ENCODE assay signal across 8 cellular contexts in the genomic region with DNA sequence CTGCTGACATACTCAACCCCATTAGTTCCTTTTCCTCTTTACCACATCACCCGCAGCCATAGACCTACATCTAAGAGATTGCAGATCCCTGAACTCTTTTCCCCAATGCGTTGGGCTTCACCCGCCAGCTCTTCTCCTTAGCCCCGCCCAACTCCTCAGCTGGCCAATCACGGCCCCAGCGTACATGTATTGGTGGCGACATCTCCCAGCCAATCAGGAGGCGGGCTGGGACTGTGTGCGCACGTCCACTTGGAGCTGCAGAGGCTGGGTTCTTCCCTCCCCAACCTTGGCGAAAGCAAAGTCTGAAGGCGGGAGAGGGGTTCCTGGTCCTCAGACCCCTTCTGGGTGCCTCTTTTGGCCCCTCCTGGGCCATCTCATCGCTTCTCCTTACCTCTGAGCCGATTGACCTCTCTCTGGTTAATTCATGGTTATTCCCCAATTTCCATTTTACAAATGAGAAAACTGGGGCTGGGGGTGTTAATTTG. TPM values are rescaled to one million over a fixed set of nuclear protein-coding genes. Genes with fewer than 3 reads are reported as not detected.
DNase-seq lines count a peak whose midpoint lies in the region; ATAC-seq and TF ChIP-seq lines count a peak whose summit lies in the region.

No MANE protein-coding gene starts in this region.

- H3K9me3 ChIP-seq in BE2C (no peaks in the 10 kb centered on the region), trophoblast cell (ENCODE audit: insufficient read depth, low read depth, low read length) (no peaks in the 10 kb centered on the region), tibial artery (no peaks in the 10 kb centered on the region)

- DNase-seq in BE2C (peak; percentile 91), SK-N-DZ (ENCODE audit: low spot score) (peak; percentile 50), cardiac septum (ENCODE audit: low spot score) (peak; percentile 94), trophoblast cell (peak; percentile 69 to 82), tibial artery (peak; percentile 97)
- peak; percentile 78 for DNase-seq in activated naive CD8-positive, alpha-beta T cell treated with anti-CD3 and anti-CD28 coated beads, Interleukin-2, amount 10 ng/mL, durations not matched to agents 7 days and 5 days

- no peak overlapping the region for H3K23ac ChIP-seq in trophoblast cell (ENCODE audit: low read length)

- peak overlapping the region; percentile 45 for H3K9ac ChIP-seq in trophoblast cell (ENCODE audit: low read length)

- intact Hi-C loops in cardiac septum (cut with DNase I) (no loop called here), tibial artery (cut with DNase I; ENCODE audit: low total_unique reads) (no loop called here)

- H2BK5ac ChIP-seq in trophoblast cell (ENCODE audit: low read depth, low read length, poor library complexity) = no peak overlapping the region

- H3K27ac Mint-ChIP-seq in activated naive CD8-positive, alpha-beta T cell treated with anti-CD3 and anti-CD28 coated beads, Interleukin-2, amount 10 ng/mL, durations not matched to agents 7 days and 5 days = peak overlapping the region; percentile 91

- H2BK12ac ChIP-seq in trophoblast cell (ENCODE audit: low read length) = no peak overlapping the region

- H3K27ac ChIP-seq in trophoblast cell (ENCODE audit: low read depth, low read length) (no peak overlapping the region), tibial artery (peak overlapping the region; percentile 83 to 86)

- no peak overlapping the region for H3K4ac ChIP-seq in trophoblast cell (ENCODE audit: low read depth, low read length)

- no peak overlapping the region for H3K14ac ChIP-seq in trophoblast cell (ENCODE audit: low read length)

- WGBS in trophoblast cell (ENCODE audit: extremely low coverage, insufficient coverage, insufficient read length) = no CpG with 5 or more reads among the region's 14 CpGs

- H3K4me3 ChIP-seq in BE2C (ENCODE audit: low read depth, low read length) (peak overlapping the region; percentile 52), trophoblast cell (ENCODE audit: low read depth, low read length) (no peak overlapping the region), tibial artery (peak overlapping the region; percentile 50 to 59)

- no peaks in the 10 kb centered on the region for H3K79me2 ChIP-seq in trophoblast cell (ENCODE audit: control insufficient read depth, insufficient read depth, low read length, poor library complexity)

- H4K12ac ChIP-seq in trophoblast cell (ENCODE audit: low read depth, low read length) = no peak overlapping the region

- TF ChIP-seq CTCF in BE2C (IDR thresholded peaks at IDR 0.05; ENCODE audit: low read depth, low read length) (no peak), tibial artery (IDR thresholded peaks at IDR 0.05) (no peak)

- H3K18ac ChIP-seq in trophoblast cell (ENCODE audit: low read length) = no peak overlapping the region

- H3K27me3 ChIP-seq in BE2C (no peaks in the 10 kb centered on the region), trophoblast cell (ENCODE audit: insufficient read depth, low read length) (peaks cover 14% of the 10 kb centered on the region), tibial artery (no peaks in the 10 kb centered on the region)

- peaks cover 32% of the 10 kb centered on the region for H3K4me1 Mint-ChIP-seq in activated naive CD8-positive, alpha-beta T cell treated with anti-CD3 and anti-CD28 coated beads, Interleukin-2, amount 10 ng/mL, durations not matched to agents 7 days and 5 days

- H2AFZ ChIP-seq in trophoblast cell (ENCODE audit: insufficient read depth, low read length, poor library complexity) = no peak overlapping the region

- no peaks in the 10 kb centered on the region for H3K9me3 Mint-ChIP-seq in activated naive CD8-positive, alpha-beta T cell treated with anti-CD3 and anti-CD28 coated beads, Interleukin-2, amount 10 ng/mL, durations not matched to agents 7 days and 5 days

- H3K36me3 Mint-ChIP-seq in activated naive CD8-positive, alpha-beta T cell treated with anti-CD3 and anti-CD28 coated beads, Interleukin-2, amount 10 ng/mL, durations not matched to agents 7 days and 5 days = peaks cover 4% of the 10 kb centered on the region

- H3K4me3 Mint-ChIP-seq in activated naive CD8-positive, alpha-beta T cell treated with anti-CD3 and anti-CD28 coated beads, Interleukin-2, amount 10 ng/mL, durations not matched to agents 7 days and 5 days = peak overlapping the region; percentile 86

- H3K36me3 ChIP-seq in BE2C (no peaks in the 10 kb centered on the region), trophoblast cell (ENCODE audit: control insufficient read depth in 1 of 2, insufficient read depth in 2 of 2, low read length in 2 of 2) (no peaks in the 10 kb centered on the region), tibial artery (no peaks in the 10 kb centered on the region)

- no peaks in the 10 kb centered on the region for H3K27me3 Mint-ChIP-seq in activated naive CD8-positive, alpha-beta T cell treated with anti-CD3 and anti-CD28 coated beads, Interleukin-2, amount 10 ng/mL, durations not matched to agents 7 days and 5 days

- no peaks in the 10 kb centered on the region for H3K79me1 ChIP-seq in trophoblast cell (ENCODE audit: low read length)

- no peak overlapping the region for H4K91ac ChIP-seq in trophoblast cell (ENCODE audit: low read depth, low read length)

- H3K4me1 ChIP-seq in BE2C = no peaks in the 10 kb centered on the region
- peaks cover 0 to 3% of the 10 kb centered on the region in 2 experiments for H3K4me1 ChIP-seq in trophoblast cell (ENCODE audit: control insufficient read depth in 1 of 2, insufficient read depth in 2 of 2, low read length in 2 of 2)
- peaks cover 0 to 43% (median 19%) of the 10 kb centered on the region in 4 donors for H3K4me1 ChIP-seq in tibial artery

- no peak overlapping the region for H2AK5ac ChIP-seq in trophoblast cell (ENCODE audit: low read length)

- peak; percentile 97 for ATAC-seq in GM19324 (IDR thresholded peaks at IDR 0.05; ENCODE audit: low FRiP score, unreplicated experiment)
- peak; percentile 99 for ATAC-seq in HG03457 (IDR thresholded peaks at IDR 0.05; ENCODE audit: unreplicated experiment)
- ATAC-seq in activated naive CD8-positive, alpha-beta T cell treated with anti-CD3 and anti-CD28 coated beads, Interleukin-2, amount 10 ng/mL, durations not matched to agents 7 days and 5 days (ENCODE audit: low read depth) = peak; percentile 100

- POLR2A ChIA-PET in activated naive CD8-positive, alpha-beta T cell treated with anti-CD3 and anti-CD28 coated beads, Interleukin-2, amount 10 ng/mL, durations not matched to agents 7 days and 5 days (lab: Charles Lee) = interaction anchor here (1.1 to 1.8 kb wide), 3 partner anchors 11 to 62 kb away, joined by 3 to 26 read pairs (median 3); a partner anchor contains a TSS

- H4K8ac ChIP-seq in trophoblast cell (ENCODE audit: low read depth, low read length) = peak overlapping the region; percentile 32

- H3K4me2 ChIP-seq in trophoblast cell (ENCODE audit: low read length) = peak overlapping the region; percentile 68

- no peak overlapping the region for H2BK120ac ChIP-seq in trophoblast cell (ENCODE audit: insufficient read depth, low read length, poor library complexity)

RNA-seq across cellular contexts. Expression of a gene that starts 11.0 kb away (rescaled TPM):
- polyA plus RNA-seq in BE2C (2012; ENCODE audit: insufficient read depth, insufficient read length, low read depth) = 0.25 TPM
- polyA plus RNA-seq in SK-N-DZ (2014; cell fraction: cytosol; rRNA removed) = 0.03 TPM in 1 of 2 replicates, not detected in the other
- polyA plus RNA-seq in SK-N-DZ (2014; cell fraction: nucleus; rRNA removed) = 0.20 TPM in 1 of 2 replicates, not detected in the other
- 10 to 100 TPM; 19.6 to 20.5 TPM for total RNA-seq in activated naive CD8-positive, alpha-beta T cell treated with anti-CD3 and anti-CD28 coated beads, Interleukin-2, amount 10 ng/mL, durations not matched to agents 7 days and 5 days
- 2.4 TPM for total RNA-seq in cardiac septum
- polyA plus RNA-seq in trophoblast cell (2013) = 0.04 and 0.07 TPM in 2 replicates

RNA-seq across cellular contexts. Expression of a gene that starts 28.0 kb away (rescaled TPM):
- polyA plus RNA-seq in BE2C (2012; ENCODE audit: insufficient read depth, insufficient read length, low read depth) = not detected
- not detected in 2 replicates for polyA plus RNA-seq in SK-N-DZ (2014; cell fraction: cytosol; rRNA removed)
- polyA plus RNA-seq in SK-N-DZ (2014; cell fraction: nucleus; rRNA removed) = 0.59 TPM in 1 of 2 replicates, not detected in the other
- not detected for total RNA-seq in activated naive CD8-positive, alpha-beta T cell treated with anti-CD3 and anti-CD28 coated beads, Interleukin-2, amount 10 ng/mL, durations not matched to agents 7 days and 5 days
- total RNA-seq in cardiac septum = 37.9 TPM
- polyA plus RNA-seq in trophoblast cell (2013) = 0.10 and 0.18 TPM in 2 replicates

Comparison
In these comparisons a context has a peak if more than half of its experiments do, and no peak if none do; other contexts are left out.
1. RNA of a gene that starts 28.0 kb away (total RNA-seq): 37.9 TPM in cardiac septum (single experiment); not detected in activated naive CD8-positive, alpha-beta T cell treated with anti-CD3 and anti-CD28 coated beads, Interleukin-2, amount 10 ng/mL, durations not matched to agents 7 days and 5 days; every median in the first group is over 10 times any median in the second.
2. Peak in every context shown above with its lines, with median percentiles within 50 percentile points of each other: DNase-seq and ATAC-seq.